In the genomic region with DNA sequence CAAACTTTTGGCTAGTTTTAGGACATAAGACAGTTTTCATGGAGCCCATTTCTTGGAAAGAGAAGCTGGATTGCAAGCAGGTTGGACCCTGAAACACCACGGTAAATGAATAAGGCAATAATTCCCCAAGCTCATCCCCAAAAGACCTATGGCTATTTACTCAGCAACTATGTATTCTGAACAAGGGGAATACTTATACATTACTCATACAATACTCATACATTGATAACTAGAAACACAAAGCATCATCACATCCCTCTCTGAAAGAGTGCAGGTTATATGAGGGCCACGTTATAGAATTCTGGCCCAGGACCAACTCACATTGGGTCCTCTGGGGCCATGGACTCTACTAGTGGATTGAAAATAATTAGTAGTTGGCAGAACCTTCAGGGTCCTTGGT, we compare ENCODE assay signal across 25 cellular contexts.
"Had no signal": no experiment of that assay in that cellular context is flagged by ENCODE, and none has a peak within 500 bp of the region (broad histone marks: within the 10 kb centered on the region; RNA-seq: fewer than 3 reads in every experiment).

No MANE protein-coding gene starts in this region.

- H3K9me3 ChIP-seq: colonic mucosa, esophagus squamous epithelium, gastroesophageal sphincter, heart left ventricle, lower lobe of right lung had no signal

- H3K4me3 ChIP-seq: colonic mucosa, esophagus squamous epithelium, gastroesophageal sphincter, heart left ventricle, hepatocyte, left lung, lower lobe of right lung had no signal

- H3K27me3 ChIP-seq: colonic mucosa, esophagus squamous epithelium, gastroesophageal sphincter, heart left ventricle, hepatocyte, left lung had no signal

- H3K4me1 ChIP-seq: colonic mucosa, esophagus squamous epithelium, gastroesophageal sphincter, heart left ventricle, left lung, lower lobe of right lung had no signal

- H3K4me2 ChIP-seq: hepatocyte had no signal

- H2AFZ ChIP-seq: hepatocyte had no signal

- DNase-seq: colonic mucosa; cortex of kidney; effector CD8-positive, alpha-beta T cell; effector memory CD8-positive, alpha-beta T cell; erythroblast; esophagus squamous epithelium; foreskin fibroblast; heart left ventricle; hypothalamus; immature natural killer cell; islet precursor cell; kidney; kidney glomerular epithelial cell; left lung; left ventricle myocardium superior; lower lobe of right lung; mesendoderm; midbrain; naive thymus-derived CD4-positive, alpha-beta T cell had no signal

- FAIRE-seq: endothelial cell of umbilical vein, frontal cortex, kidney had no signal

- H3K36me3 ChIP-seq: colonic mucosa, esophagus squamous epithelium, gastroesophageal sphincter, heart left ventricle, left lung, lower lobe of right lung had no signal

- ATAC-seq: effector memory CD8-positive, alpha-beta T cell; esophagus mucosa; gastroesophageal sphincter; heart left ventricle; left lung; left ventricle myocardium superior; lower lobe of right lung; naive thymus-derived CD4-positive, alpha-beta T cell had no signal

- H3K27ac ChIP-seq: colonic mucosa, epithelial cell of prostate, esophagus squamous epithelium, gastroesophageal sphincter, heart left ventricle, hepatocyte, left lung, lower lobe of right lung had no signal

- H3K79me2 ChIP-seq: hepatocyte had no signal
